Comparison of ENCODE assay signal across 15 cellular contexts in the genomic region with DNA sequence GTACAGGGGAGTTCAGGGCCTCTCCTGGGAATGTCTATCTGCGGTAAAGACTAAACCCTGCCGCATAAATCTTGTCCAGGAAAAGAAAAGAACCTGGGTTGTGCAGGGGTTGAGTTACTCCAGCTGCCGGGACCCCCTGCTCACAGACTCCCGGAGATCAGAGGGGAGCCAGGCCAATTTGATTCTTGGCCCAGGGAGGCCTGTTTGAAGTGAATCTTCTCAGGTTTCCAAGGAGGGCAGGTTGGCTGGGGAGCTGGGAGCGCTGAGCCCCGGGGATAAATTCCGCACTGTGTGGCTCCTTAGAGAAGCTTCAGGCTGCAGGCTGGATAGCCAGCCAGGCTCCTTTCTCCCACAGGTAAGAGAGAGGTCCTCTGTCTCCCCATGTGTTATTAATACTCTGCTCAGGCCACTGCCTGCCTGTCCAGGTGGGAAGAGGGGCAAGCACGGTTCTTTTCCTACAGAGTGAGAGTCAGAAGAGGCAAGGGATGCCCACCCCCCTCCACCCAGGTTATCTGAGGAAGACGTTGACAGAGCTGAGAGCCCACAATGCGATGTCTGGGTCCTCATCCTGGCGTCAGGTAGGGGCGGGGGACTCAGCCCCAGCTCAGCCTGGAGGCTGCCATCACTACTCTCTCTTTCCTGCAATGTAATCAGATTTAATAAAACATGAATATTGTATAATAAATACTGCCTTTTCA.
"Had no signal": no experiment of that assay in that cellular context is flagged by ENCODE, and none has a peak within 500 bp of the region (broad histone marks: within the 10 kb centered on the region; RNA-seq: fewer than 3 reads in every experiment).

No MANE protein-coding gene starts in this region.

- H3K9me3 ChIP-seq: body of pancreas, suprapubic skin, transverse colon, vagina had no signal

- H3K4me1 ChIP-seq: body of pancreas, foreskin keratinocyte, vagina had no signal

- H3K36me3 Mint-ChIP-seq: activated naive CD8-positive, alpha-beta T cell treated with anti-CD3 and anti-CD28 coated beads, Interleukin-2, amount 10 ng/mL, durations not matched to agents 7 days and 5 days; naive thymus-derived CD8-positive, alpha-beta T cell had no signal

- H3K9me3 Mint-ChIP-seq: activated naive CD8-positive, alpha-beta T cell treated with anti-CD3 and anti-CD28 coated beads, Interleukin-2, amount 10 ng/mL, durations not matched to agents 7 days and 5 days; naive thymus-derived CD8-positive, alpha-beta T cell had no signal

- H3K27ac ChIP-seq: body of pancreas, foreskin keratinocyte, suprapubic skin, transverse colon, vagina had no signal

- DNase-seq: activated CD4-positive, alpha-beta T cell treated with anti-CD3 and anti-CD28 coated beads, Interleukin-2, amount 50 U/mL, for 48 hours; activated naive CD4-positive, alpha-beta T cell; activated naive CD8-positive, alpha-beta T cell treated with anti-CD3 and anti-CD28 coated beads, Interleukin-2, amount 10 ng/mL, durations not matched to agents 7 days and 5 days; amygdala; body of pancreas; central memory CD4-positive, alpha-beta T cell; foreskin keratinocyte; glutamatergic neuron; mesenchymal stem cell; naive thymus-derived CD8-positive, alpha-beta T cell; stimulated activated CD4-positive, alpha-beta T cell treated with anti-CD3 and anti-CD28 coated beads, Interleukin-2, amount 100 ng/mL, for 24 hours; stimulated activated naive CD8-positive, alpha-beta T cell treated with anti-CD3 and anti-CD28 coated beads, Interleukin-15, Interleukin-2, amounts not matched to agents 100 U/mL and 50 U/mL, for 24 hours; transverse colon had no signal

- ATAC-seq: body of pancreas; foreskin keratinocyte; naive thymus-derived CD8-positive, alpha-beta T cell; stimulated activated naive CD8-positive, alpha-beta T cell treated with anti-CD3 and anti-CD28 coated beads, Interleukin-15, Interleukin-2, amounts not matched to agents 100 U/mL and 50 U/mL, for 24 hours had no signal

- H3K36me3 ChIP-seq: suprapubic skin, transverse colon, vagina had no signal

- H3K4me3 Mint-ChIP-seq: activated naive CD8-positive, alpha-beta T cell treated with anti-CD3 and anti-CD28 coated beads, Interleukin-2, amount 10 ng/mL, durations not matched to agents 7 days and 5 days; naive thymus-derived CD8-positive, alpha-beta T cell had no signal

- H3K27ac Mint-ChIP-seq: activated naive CD8-positive, alpha-beta T cell treated with anti-CD3 and anti-CD28 coated beads, Interleukin-2, amount 10 ng/mL, durations not matched to agents 7 days and 5 days had no signal

- H3K4me3 ChIP-seq: body of pancreas, suprapubic skin, transverse colon, vagina had no signal

- H3K27me3 ChIP-seq: body of pancreas, foreskin keratinocyte, suprapubic skin, transverse colon, vagina had no signal

- H3K27me3 Mint-ChIP-seq: activated naive CD8-positive, alpha-beta T cell treated with anti-CD3 and anti-CD28 coated beads, Interleukin-2, amount 10 ng/mL, durations not matched to agents 7 days and 5 days had no signal
